10 cellular contexts compared by ENCODE assay signal in genomic region chr15:51348688-51349087, GRCh38. TPM values are rescaled to one million over a fixed set of nuclear protein-coding genes. Genes with fewer than 3 reads are reported as not detected.
DNase-seq lines count a peak whose midpoint lies in the region; ATAC-seq and TF ChIP-seq lines count a peak whose summit lies in the region.
"Had no signal": no experiment of that assay in that cellular context is flagged by ENCODE, and none has a peak within 500 bp of the region (broad histone marks: within the 10 kb centered on the region; RNA-seq: fewer than 3 reads in every experiment).

No MANE protein-coding gene starts in this region.

- H3K27ac Mint-ChIP-seq in immature natural killer cell = no peak overlapping the region
- H3K27ac Mint-ChIP-seq: naive B cell had no signal

- H3K36me3 ChIP-seq in gastroesophageal sphincter = no peaks in the 10 kb centered on the region
- no peaks in the 10 kb centered on the region for H3K36me3 ChIP-seq in esophagus squamous epithelium

- H3K36me3 Mint-ChIP-seq in immature natural killer cell = no peaks in the 10 kb centered on the region
- H3K36me3 Mint-ChIP-seq: naive B cell had no signal

- H3K27ac ChIP-seq in gastroesophageal sphincter (peak overlapping the region in 3 of 4 donors; percentile 11 to 58 (median 11)), esophagus squamous epithelium (no peak overlapping the region)

- H3K4me1 ChIP-seq in gastroesophageal sphincter = peaks cover 6 to 20% (median 7%) of the 10 kb centered on the region in 3 donors
- H3K4me1 ChIP-seq in esophagus squamous epithelium = peaks cover 0 to 11% (median 5%) of the 10 kb centered on the region in 3 donors

- H3K9me3 ChIP-seq in gastroesophageal sphincter (no peaks in the 10 kb centered on the region), esophagus squamous epithelium (no peaks in the 10 kb centered on the region)

- TF ChIP-seq POLR2A in GM18505 (IDR thresholded peaks at IDR 0.05; ENCODE audit: borderline replicate concordance, extremely low read depth, insufficient read depth, insufficient read length) = no peak
- TF ChIP-seq POLR2A in gastroesophageal sphincter (IDR thresholded peaks at IDR 0.05) = no peak
- no peak for TF ChIP-seq POLR2A in esophagus squamous epithelium (IDR thresholded peaks at IDR 0.05)

- ATAC-seq in GM18505 (IDR thresholded peaks at IDR 0.05; ENCODE audit: unreplicated experiment) (peak; percentile 86), GM21423 (IDR thresholded peaks at IDR 0.05; ENCODE audit: unreplicated experiment) (peak; percentile 90), HG03196 (IDR thresholded peaks at IDR 0.05; ENCODE audit: unreplicated experiment) (peak; percentile 86), gastroesophageal sphincter (no peak)
- ATAC-seq: esophagus mucosa had no signal

- no peak overlapping the region for H3K4me3 ChIP-seq in gastroesophageal sphincter
- no peak overlapping the region for H3K4me3 ChIP-seq in esophagus squamous epithelium

- H3K27me3 Mint-ChIP-seq in immature natural killer cell (ENCODE audit: low read depth in 3 of 3) = peaks cover 1 to 3% (median 2%) of the 10 kb centered on the region in 3 donors

- H3K4me3 Mint-ChIP-seq in immature natural killer cell = no peak overlapping the region
- H3K4me3 Mint-ChIP-seq: naive B cell had no signal

- H3K4me1 Mint-ChIP-seq in immature natural killer cell = no peaks in the 10 kb centered on the region
- H3K4me1 Mint-ChIP-seq: naive B cell had no signal

- TF ChIP-seq CTCF in gastroesophageal sphincter (IDR thresholded peaks at IDR 0.05) (no peak), esophagus squamous epithelium (IDR thresholded peaks at IDR 0.05) (no peak)

- H3K27me3 ChIP-seq in gastroesophageal sphincter = no peaks in the 10 kb centered on the region
- peaks cover 0 to 6% (median 0%) of the 10 kb centered on the region in 4 donors for H3K27me3 ChIP-seq in esophagus squamous epithelium

- peaks cover 0 to 1% (median 0%) of the 10 kb centered on the region in 6 donors for H3K9me3 Mint-ChIP-seq in immature natural killer cell
- H3K9me3 Mint-ChIP-seq: naive B cell had no signal

- intact Hi-C loops in esophagus squamous epithelium (cut with DNase I) = no loop called here

- WGBS in gastroesophageal sphincter (ENCODE audit: low coverage in 1 of 2), 2 donors = 61 to 67% methylated on average over 5 of the region's 5 CpGs
- WGBS in esophagus squamous epithelium, 2 donors = 35 to 68% methylated on average over 5 of the region's 5 CpGs

- DNase-seq in NCI-H187 treated with DMSO at 0.1 percent for 48 hours (lab: John Stamatoyannopoulos, UW) (no peak), OCI-M1 (lab: John Stamatoyannopoulos, UW) (no peak), immature natural killer cell (no peak), esophagus squamous epithelium (lab: John Stamatoyannopoulos, UW) (no peak)
- DNase-seq: naive B cell had no signal

- TF ChIP-seq EP300 in gastroesophageal sphincter (IDR thresholded peaks at IDR 0.05) = no peak

RNA-seq across cellular contexts. Expression of gene GLDN, which starts 7.2 kb away (rescaled TPM):
- total RNA-seq in gastroesophageal sphincter = 10 to 100 TPM in 1 of 4 donors, 1 to 10 TPM in 3; 3.7 to 19.6 (median 4.4) TPM
- not detected for polyA plus RNA-seq in immature natural killer cell
- 1 to 10 TPM in 1 of 4 donors, under 1 TPM in 3; 0.31 to 2.1 (median 0.74) TPM for total RNA-seq in esophagus squamous epithelium

RNA-seq across cellular contexts. Expression of gene CYP19A1, which starts 10.3 kb away (rescaled TPM):
- total RNA-seq in gastroesophageal sphincter (1 to 10 TPM in 3 of 4 donors, not detected in 1; 1.8 to 2.9 (median 2.5) TPM), esophagus squamous epithelium (under 1 TPM in 1 of 4 donors, not detected in 3; 0.38 TPM)
- polyA plus RNA-seq in immature natural killer cell = not detected
- total RNA-seq: esophagus mucosa had no signal

Comparison
In these comparisons a context has a peak if more than half of its experiments do, and no peak if none do; other contexts are left out.
1. H3K27ac ChIP-seq: peak in gastroesophageal sphincter (3 of 4); none in esophagus squamous epithelium (0 of 4).